8 cellular contexts compared by ENCODE assay signal in genomic region chr3:121752772-121753171, GRCh38.
"Had no signal": no experiment of that assay in that cellular context is flagged by ENCODE, and none has a peak within 500 bp of the region (broad histone marks: within the 10 kb centered on the region; RNA-seq: fewer than 3 reads in every experiment).

No MANE protein-coding gene starts in this region.

- DNase-seq: GM23248, GOT3, H9, HCEC 1CT, HFFc6, KG1 had no signal

- H2AFZ ChIP-seq: GM23248 had no signal

- H3K9ac ChIP-seq: GM23248 had no signal

- H3K4me3 ChIP-seq: GM23248 had no signal

- FAIRE-seq: H54, HTR-8/SVneo had no signal

- H3K27ac ChIP-seq: GM23248 had no signal
